ENCODE assay signal across 31 cellular contexts in the genomic region with DNA sequence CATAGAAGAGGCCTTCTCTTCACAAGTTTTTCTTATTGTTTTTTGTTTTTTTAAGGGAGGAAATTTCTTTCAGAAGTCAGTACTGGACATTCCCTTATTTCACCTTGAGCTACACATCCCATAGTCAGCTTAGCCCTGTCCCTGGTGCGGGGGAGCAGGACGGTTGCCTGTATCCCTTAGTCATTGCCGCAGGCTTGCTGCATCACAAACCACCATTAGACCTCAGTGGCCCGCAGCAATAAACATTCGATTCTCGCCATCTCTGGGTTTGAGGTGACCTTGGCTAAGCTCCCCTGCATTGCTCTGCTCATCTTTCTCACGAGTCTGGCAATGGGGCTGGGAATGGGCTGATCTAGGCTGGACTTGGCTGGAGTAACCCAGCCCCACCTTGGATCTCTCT.
"Had no signal": no experiment of that assay in that cellular context is flagged by ENCODE, and none has a peak within 500 bp of the region (broad histone marks: within the 10 kb centered on the region; RNA-seq: fewer than 3 reads in every experiment).

No MANE protein-coding gene starts in this region.

- H3K9me3 Mint-ChIP-seq: dendritic cell treated with granulocyte-macrophage colony-stimulating factor and Interleukin-4, amounts not matched to agents 40 ng/mL and 50 ng/mL, for 4 days; natural killer cell treated with Interleukin-12 subunit alpha and Interleukin-12 subunit beta and Interleukin-15 and Interleukin-18, amount 100 ng/mL, for 72 hours; stimulated activated memory B cell treated with anti-CD40 and anti-IgM and Interleukin-4, amounts not matched to agents 10 μg/mL and 1 μg/mL and 100 μg/mL, for 72 hours; stimulated activated naive CD8-positive, alpha-beta T cell treated with anti-CD3 and anti-CD28 coated beads, Interleukin-15, Interleukin-2, amounts not matched to agents 100 ng/mL and 50 ng/mL, for 24 hours had no signal

- H3K27me3 ChIP-seq: colonic mucosa, esophagus squamous epithelium, heart right ventricle, left lung, neural progenitor cell, sigmoid colon, tibial nerve, upper lobe of left lung had no signal

- H3K4me1 ChIP-seq: colonic mucosa, esophagus squamous epithelium, left lung, neural progenitor cell, prostate gland, sigmoid colon, tibial nerve, upper lobe of left lung had no signal

- DNase-seq: colonic mucosa; effector CD8-positive, alpha-beta T cell; erythroblast; esophagus squamous epithelium; foreskin melanocyte; glutamatergic neuron; heart right ventricle; hippocampal formation; left cardiac atrium; left lung; mesenchymal stem cell; mucosa of descending colon; naive B cell; nucleus accumbens; right cardiac atrium; sigmoid colon; stimulated activated CD4-positive, alpha-beta T cell treated with anti-CD3 and anti-CD28 coated beads, Interleukin-2, amount 100 ng/mL, for 24 hours; stimulated activated CD4-positive, alpha-beta T cell treated with anti-CD3 and anti-CD28 coated beads, Interleukin-4, amount 100 ng/mL, for 24 hours; upper lobe of left lung had no signal

- FAIRE-seq: endometrium, islet of Langerhans, urothelium cell line had no signal

- H3K4me3 Mint-ChIP-seq: dendritic cell treated with granulocyte-macrophage colony-stimulating factor and Interleukin-4, amounts not matched to agents 40 ng/mL and 50 ng/mL, for 4 days; mesothelial cell of epicardium; naive B cell; neural progenitor cell; stimulated activated memory B cell treated with anti-CD40 and anti-IgM and Interleukin-4, amounts not matched to agents 10 μg/mL and 1 μg/mL and 100 μg/mL, for 72 hours; stimulated activated naive CD8-positive, alpha-beta T cell treated with anti-CD3 and anti-CD28 coated beads, Interleukin-15, Interleukin-2, amounts not matched to agents 100 ng/mL and 50 ng/mL, for 24 hours had no signal

- H3K4me3 ChIP-seq: colonic mucosa, esophagus squamous epithelium, heart right ventricle, left lung, mucosa of descending colon, neural progenitor cell, prostate gland, sigmoid colon, thoracic aorta, tibial nerve, upper lobe of left lung had no signal

- H3K36me3 Mint-ChIP-seq: mesothelial cell of epicardium; natural killer cell treated with Interleukin-12 subunit alpha and Interleukin-12 subunit beta and Interleukin-15 and Interleukin-18, amount 100 ng/mL, for 72 hours; neural progenitor cell; stimulated activated memory B cell treated with anti-CD40 and anti-IgM and Interleukin-4, amounts not matched to agents 10 μg/mL and 1 μg/mL and 100 μg/mL, for 72 hours had no signal

- H3K27ac ChIP-seq: colonic mucosa, esophagus squamous epithelium, heart right ventricle, left lung, neural progenitor cell, prostate gland, sigmoid colon, thoracic aorta, tibial nerve, upper lobe of left lung had no signal

- H3K27me3 Mint-ChIP-seq: dendritic cell treated with granulocyte-macrophage colony-stimulating factor and Interleukin-4, amounts not matched to agents 40 ng/mL and 50 ng/mL, for 4 days; naive B cell; stimulated activated memory B cell treated with anti-CD40 and anti-IgM and Interleukin-4, amounts not matched to agents 10 μg/mL and 1 μg/mL and 100 μg/mL, for 72 hours; stimulated activated naive CD8-positive, alpha-beta T cell treated with anti-CD3 and anti-CD28 coated beads, Interleukin-15, Interleukin-2, amounts not matched to agents 100 ng/mL and 50 ng/mL, for 24 hours had no signal

- H3K4me2 ChIP-seq: neural progenitor cell had no signal

- H3K36me3 ChIP-seq: colonic mucosa, esophagus squamous epithelium, heart right ventricle, left lung, neural progenitor cell, prostate gland, sigmoid colon, thoracic aorta, tibial nerve, upper lobe of left lung had no signal

- H3K4me1 Mint-ChIP-seq: mesothelial cell of epicardium; naive B cell; stimulated activated memory B cell treated with anti-CD40 and anti-IgM and Interleukin-4, amounts not matched to agents 10 μg/mL and 1 μg/mL and 100 μg/mL, for 72 hours had no signal

- H3K27ac Mint-ChIP-seq: dendritic cell treated with granulocyte-macrophage colony-stimulating factor and Interleukin-4, amounts not matched to agents 40 ng/mL and 50 ng/mL, for 4 days; mesothelial cell of epicardium; natural killer cell treated with Interleukin-12 subunit alpha and Interleukin-12 subunit beta and Interleukin-15 and Interleukin-18, amount 100 ng/mL, for 72 hours; stimulated activated memory B cell treated with anti-CD40 and anti-IgM and Interleukin-4, amounts not matched to agents 10 μg/mL and 1 μg/mL and 100 μg/mL, for 72 hours; stimulated activated naive CD8-positive, alpha-beta T cell treated with anti-CD3 and anti-CD28 coated beads, Interleukin-15, Interleukin-2, amounts not matched to agents 100 ng/mL and 50 ng/mL, for 24 hours had no signal

- ATAC-seq: heart right ventricle; left cardiac atrium; left lung; mucosa of descending colon; natural killer cell treated with Interleukin-12 subunit alpha and Interleukin-12 subunit beta and Interleukin-15 and Interleukin-18, amount 100 ng/mL, for 72 hours; right cardiac atrium; stimulated activated memory B cell treated with anti-CD40 and anti-IgM and Interleukin-4, amounts not matched to agents 10 μg/mL and 1 μg/mL and 100 μg/mL, for 72 hours had no signal

- H2AFZ ChIP-seq: neural progenitor cell had no signal

- H3K9ac ChIP-seq: neural progenitor cell had no signal

- H3K9me3 ChIP-seq: colonic mucosa, esophagus squamous epithelium, heart right ventricle, left lung, mucosa of descending colon, prostate gland, sigmoid colon, thoracic aorta, tibial nerve, upper lobe of left lung had no signal
